Comparison of ENCODE assay signal across 26 cellular contexts in the genomic region with DNA sequence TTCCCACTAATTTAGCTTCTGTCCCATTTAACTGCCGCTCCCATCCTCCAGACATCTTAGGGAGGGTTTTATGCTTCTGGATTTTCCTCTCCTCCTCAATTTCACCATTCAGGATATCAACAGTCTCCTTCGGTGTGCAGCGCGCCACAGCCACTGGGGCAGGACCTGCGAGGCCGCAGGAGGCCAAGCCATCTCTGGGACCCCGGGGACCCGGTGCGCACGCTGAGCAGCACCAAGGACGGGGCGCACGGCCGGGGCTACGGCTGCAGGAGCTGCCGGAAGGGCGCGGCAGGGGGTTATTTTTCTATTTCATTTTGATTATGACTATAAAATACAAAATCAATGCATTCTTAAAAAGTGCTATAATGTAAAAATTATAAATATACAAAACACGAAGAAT.
"Had no signal": no experiment of that assay in that cellular context is flagged by ENCODE, and none has a peak within 500 bp of the region (broad histone marks: within the 10 kb centered on the region; RNA-seq: fewer than 3 reads in every experiment).

No MANE protein-coding gene starts in this region.

- H3K27me3 ChIP-seq: neural progenitor cell, ovary, right lobe of liver, sigmoid colon, suprapubic skin, testis, tibial artery, transverse colon, vagina had no signal

- H3K79me2 ChIP-seq: parathyroid adenoma had no signal

- H3K9ac ChIP-seq: neural progenitor cell, parathyroid adenoma had no signal

- FAIRE-seq: small intestine, urothelium cell line had no signal

- ATAC-seq: natural killer cell; psoas muscle; right cardiac atrium; right lobe of liver; stimulated activated memory B cell treated with anti-CD40 and anti-IgM and Interleukin-4, amounts not matched to agents 10 μg/mL and 1 μg/mL and 100 μg/mL, for 72 hours; stimulated activated naive CD8-positive, alpha-beta T cell treated with anti-CD3 and anti-CD28 coated beads, Interleukin-15, amount 100 ng/mL, for 72 hours; stimulated activated naive CD8-positive, alpha-beta T cell treated with anti-CD3 and anti-CD28 coated beads, Interleukin-15, Interleukin-2, amounts not matched to agents 100 U/mL and 50 U/mL, for 24 hours had no signal

- H3K9me3 ChIP-seq: ovary, sigmoid colon, testis, tibial artery, transverse colon, vagina had no signal

- H3K4me3 ChIP-seq: neural progenitor cell, ovary, psoas muscle, right lobe of liver, sigmoid colon, suprapubic skin, testis, tibial artery, transverse colon, vagina had no signal

- H3K27ac ChIP-seq: neural progenitor cell, ovary, parathyroid adenoma, psoas muscle, right lobe of liver, sigmoid colon, suprapubic skin, testis, tibial artery, transverse colon, vagina had no signal

- DNase-seq: natural killer cell; occipital lobe; ovary; psoas muscle; right cardiac atrium; right lobe of liver; sigmoid colon; small intestine; stimulated activated CD4-positive, alpha-beta T cell treated with anti-CD3 and anti-CD28 coated beads, Interleukin-12 subunit alpha, Interleukin-12 subunit beta, amount 100 ng/mL, for 4 hours; stimulated activated CD4-positive, alpha-beta T cell treated with anti-CD3 and anti-CD28 coated beads, Interleukin-1b, Interleukin-23, amount 100 ng/mL, for 48 hours; stimulated activated CD4-positive, alpha-beta T cell treated with anti-CD3 and anti-CD28 coated beads, Interleukin-4, amount 100 ng/mL, for 1 hour; stimulated activated CD4-positive, alpha-beta T cell treated with anti-CD3 and anti-CD28 coated beads, Interleukin-4, amount 100 ng/mL, for 4 hours; stimulated activated CD8-positive, alpha-beta memory T cell treated with anti-CD3 and anti-CD28 coated beads, Interleukin-4, amount 100 ng/mL, for 48 hours; stimulated activated naive CD4-positive, alpha-beta T cell; stimulated activated naive CD8-positive, alpha-beta T cell treated with anti-CD3 and anti-CD28 coated beads, Interleukin-15, amount 100 ng/mL, for 72 hours; stimulated activated naive CD8-positive, alpha-beta T cell treated with anti-CD3 and anti-CD28 coated beads, Interleukin-15, Interleukin-2, amounts not matched to agents 100 U/mL and 50 U/mL, for 24 hours; substantia nigra; testis; tibial artery; transverse colon had no signal

- H3K4me1 ChIP-seq: neural progenitor cell, parathyroid adenoma, psoas muscle, right lobe of liver, sigmoid colon, suprapubic skin, testis, tibial artery, transverse colon, vagina had no signal

- H2AFZ ChIP-seq: neural progenitor cell, parathyroid adenoma had no signal

- H3K4me2 ChIP-seq: neural progenitor cell had no signal

- H3K36me3 ChIP-seq: neural progenitor cell, ovary, right lobe of liver, sigmoid colon, suprapubic skin, tibial artery, transverse colon, vagina had no signal
